Comparison of ENCODE assay signal across 1 cellular context in the genomic region with DNA sequence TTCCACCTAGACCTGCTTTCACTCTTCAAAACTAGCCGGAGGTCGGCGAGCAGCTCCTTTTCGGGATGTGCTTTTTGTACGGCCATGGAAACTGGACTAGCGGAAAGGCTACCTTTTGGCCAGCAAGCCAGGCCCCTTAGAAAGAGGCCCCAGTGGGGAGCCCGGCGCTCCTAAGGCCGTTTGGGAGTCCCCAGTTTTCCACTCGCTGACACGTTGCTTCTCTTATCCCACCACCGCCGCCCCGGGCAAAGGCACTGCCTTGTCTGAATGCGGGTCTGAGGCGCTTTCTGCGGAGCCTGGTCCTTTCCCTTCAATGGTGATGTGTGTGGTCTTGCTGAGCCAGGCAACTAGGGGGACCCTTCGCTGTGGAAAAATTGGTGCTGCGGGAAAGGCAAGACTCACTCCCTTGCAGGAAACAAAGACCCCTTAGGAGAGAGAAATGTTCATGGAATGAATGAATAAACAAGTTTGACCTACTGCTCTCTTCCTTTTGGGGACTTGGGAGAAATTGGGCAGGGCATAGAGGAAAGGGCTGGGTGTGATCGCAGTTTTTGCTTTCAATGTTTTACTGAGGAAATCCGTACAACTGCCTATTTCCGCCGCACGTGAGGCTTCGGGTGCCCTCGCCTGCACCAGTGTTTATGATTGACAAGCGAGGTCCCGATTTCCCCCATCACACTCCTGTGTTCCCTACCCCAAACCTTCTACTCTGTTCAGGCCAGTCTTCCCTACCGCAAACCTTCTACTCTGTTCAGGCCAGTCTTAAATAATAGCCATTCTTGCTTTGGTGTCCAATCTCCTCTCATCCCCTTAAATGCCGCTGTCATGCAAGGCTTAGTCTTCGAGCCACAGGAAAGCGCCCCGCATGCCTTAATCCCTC.
TF ChIP-seq lines count a peak whose summit lies in the region.

No MANE protein-coding gene starts in this region.

TF ChIP-seq in A549, 52 proteins besides CTCF, POLR2A, EP300 and RAD21 (continued from another document):
- TF ChIP-seq FOXS1 (CRISPR knock-in tag; IDR thresholded peaks at IDR 0.05) (no peak), ZC3H11A (IDR thresholded peaks at IDR 0.05) (no peak), SREBF2 (IDR thresholded peaks at IDR 0.05) (no peak)
- TF ChIP-seq, protein P1, sequence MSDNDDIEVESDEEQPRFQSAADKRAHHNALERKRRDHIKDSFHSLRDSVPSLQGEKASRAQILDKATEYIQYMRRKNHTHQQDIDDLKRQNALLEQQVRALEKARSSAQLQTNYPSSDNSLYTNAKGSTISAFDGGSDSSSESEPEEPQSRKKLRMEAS (IDR thresholded peaks at IDR 0.05): no peak
